Comparison of ENCODE assay signal across 25 cellular contexts in the genomic region with DNA sequence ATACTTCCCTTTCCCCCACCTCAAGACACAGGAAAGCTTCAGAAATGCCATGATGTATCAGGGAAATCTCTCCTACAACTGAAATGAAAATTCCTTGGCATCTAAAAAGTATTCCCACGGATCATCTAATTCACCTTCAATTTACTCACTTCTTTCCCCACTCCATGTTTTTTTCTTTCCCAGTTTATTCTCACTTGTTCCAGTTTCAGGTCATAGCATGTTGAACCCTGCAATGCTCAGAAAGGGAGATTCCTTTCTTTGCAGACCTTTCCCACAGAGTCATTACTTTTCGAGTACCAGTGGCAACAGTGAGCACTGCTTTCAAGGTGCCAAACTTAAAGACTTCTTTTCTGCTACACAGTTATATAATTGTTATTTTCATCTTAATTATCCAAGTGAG.
"Had no signal": no experiment of that assay in that cellular context is flagged by ENCODE, and none has a peak within 500 bp of the region (broad histone marks: within the 10 kb centered on the region; RNA-seq: fewer than 3 reads in every experiment).

No MANE protein-coding gene starts in this region.

- ATAC-seq: gastrocnemius medialis; left cardiac atrium; left lung; naive thymus-derived CD8-positive, alpha-beta T cell; right cardiac atrium; stimulated activated effector memory CD8-positive, alpha-beta T cell treated with anti-CD3 and anti-CD28 coated beads, Interleukin-12 subunit alpha, Interleukin-12 subunit beta, amount 100 ng/mL, for 72 hours had no signal

- H3K4me3 Mint-ChIP-seq: endodermal cell; naive thymus-derived CD8-positive, alpha-beta T cell; neural progenitor cell; stimulated activated effector memory CD8-positive, alpha-beta T cell treated with anti-CD3 and anti-CD28 coated beads, Interleukin-12 subunit alpha, Interleukin-12 subunit beta, amount 100 ng/mL, for 72 hours; type B pancreatic cell had no signal

- H3K79me2 ChIP-seq: parathyroid adenoma had no signal

- H3K4me1 ChIP-seq: gastrocnemius medialis, left lung, neural progenitor cell, testis, tibial artery had no signal

- H3K36me3 ChIP-seq: gastrocnemius medialis, left lung, neural progenitor cell, sigmoid colon, stomach, tibial artery had no signal

- H3K9me3 Mint-ChIP-seq: endodermal cell; naive thymus-derived CD8-positive, alpha-beta T cell; neural progenitor cell; stimulated activated effector memory CD8-positive, alpha-beta T cell treated with anti-CD3 and anti-CD28 coated beads, Interleukin-12 subunit alpha, Interleukin-12 subunit beta, amount 100 ng/mL, for 72 hours; type B pancreatic cell had no signal

- H3K4me1 Mint-ChIP-seq: naive thymus-derived CD8-positive, alpha-beta T cell; neural progenitor cell; stimulated activated effector memory CD8-positive, alpha-beta T cell treated with anti-CD3 and anti-CD28 coated beads, Interleukin-12 subunit alpha, Interleukin-12 subunit beta, amount 100 ng/mL, for 72 hours had no signal

- DNase-seq: central memory CD4-positive, alpha-beta T cell; dorsolateral prefrontal cortex; effector CD4-positive, alpha-beta T cell; endodermal cell; erythroblast; foreskin fibroblast; gastrocnemius medialis; left cardiac atrium; left lung; naive thymus-derived CD8-positive, alpha-beta T cell; right cardiac atrium; sigmoid colon; stimulated activated CD4-positive, alpha-beta T cell treated with anti-CD3 and anti-CD28 coated beads, Interleukin-2, amount 100 ng/mL, for 24 hours; stimulated activated CD4-positive, alpha-beta T cell treated with anti-CD3 and anti-CD28 coated beads, Interleukin-4, amount 100 ng/mL, for 24 hours; stimulated activated naive CD4-positive, alpha-beta T cell treated with Interleukin-2 at 50 U/mL for 16 hours; stomach; testis; tibial artery had no signal

- H3K9me3 ChIP-seq: gastrocnemius medialis, left lung, sigmoid colon, stomach, testis, tibial artery had no signal

- H3K4me2 ChIP-seq: neural progenitor cell had no signal

- H3K27me3 ChIP-seq: dorsolateral prefrontal cortex, gastrocnemius medialis, left lung, neural progenitor cell, sigmoid colon, stomach, testis, tibial artery had no signal

- H3K4me3 ChIP-seq: dorsolateral prefrontal cortex, gastrocnemius medialis, left lung, neural progenitor cell, sigmoid colon, stomach, testis, tibial artery had no signal

- H3K27ac Mint-ChIP-seq: endodermal cell; naive thymus-derived CD8-positive, alpha-beta T cell; neural progenitor cell; progenitor cell of endocrine pancreas; stimulated activated effector memory CD8-positive, alpha-beta T cell treated with anti-CD3 and anti-CD28 coated beads, Interleukin-12 subunit alpha, Interleukin-12 subunit beta, amount 100 ng/mL, for 72 hours; type B pancreatic cell had no signal

- H3K9ac ChIP-seq: neural progenitor cell, parathyroid adenoma had no signal

- H2AFZ ChIP-seq: neural progenitor cell, parathyroid adenoma had no signal

- H3K36me3 Mint-ChIP-seq: neural progenitor cell; stimulated activated effector memory CD8-positive, alpha-beta T cell treated with anti-CD3 and anti-CD28 coated beads, Interleukin-12 subunit alpha, Interleukin-12 subunit beta, amount 100 ng/mL, for 72 hours; type B pancreatic cell had no signal

- FAIRE-seq: colon, endothelial cell of umbilical vein had no signal

- H3K27ac ChIP-seq: gastrocnemius medialis, left lung, neural progenitor cell, parathyroid adenoma, sigmoid colon, stomach, testis, tibial artery had no signal

- H3K27me3 Mint-ChIP-seq: naive thymus-derived CD8-positive, alpha-beta T cell; progenitor cell of endocrine pancreas; type B pancreatic cell had no signal
